8 cellular contexts compared by ENCODE assay signal in genomic region chr16:1812732-1813163, GRCh38. TPM values are rescaled to one million over a fixed set of nuclear protein-coding genes. Genes with fewer than 3 reads are reported as not detected.
DNase-seq lines count a peak whose midpoint lies in the region; ATAC-seq and TF ChIP-seq lines count a peak whose summit lies in the region.

No MANE protein-coding gene starts in this region.

- no peaks in the 10 kb centered on the region for H3K9me3 ChIP-seq in naive thymus-derived CD4-positive, alpha-beta T cell (ENCODE audit: control insufficient read depth in 2 of 3, low read length in 3 of 3)
- H3K9me3 ChIP-seq in suprapubic skin: no peaks in the 10 kb centered on the region

- H3K36me3 Mint-ChIP-seq in activated CD4-positive, alpha-beta memory T cell treated with anti-CD3 and anti-CD28 coated beads for 36 hours: peaks cover 15% of the 10 kb centered on the region
- peaks cover 23% of the 10 kb centered on the region for H3K36me3 Mint-ChIP-seq in endothelial cell (ENCODE audit: low read depth, unreplicated experiment)
- peaks cover 0 to 23% (median 10%) of the 10 kb centered on the region in 5 donors for H3K36me3 Mint-ChIP-seq in naive thymus-derived CD4-positive, alpha-beta T cell

- no peak for TF ChIP-seq POLR2A in suprapubic skin (IDR thresholded peaks at IDR 0.05)

- no peaks in the 10 kb centered on the region for H3K27me3 Mint-ChIP-seq in activated CD4-positive, alpha-beta memory T cell treated with anti-CD3 and anti-CD28 coated beads for 36 hours
- H3K27me3 Mint-ChIP-seq in endothelial cell (ENCODE audit: unreplicated experiment): no peaks in the 10 kb centered on the region
- no peaks in the 10 kb centered on the region for H3K27me3 Mint-ChIP-seq in naive thymus-derived CD4-positive, alpha-beta T cell

- H3K4me1 Mint-ChIP-seq in activated CD4-positive, alpha-beta memory T cell treated with anti-CD3 and anti-CD28 coated beads for 36 hours (ENCODE audit: low read depth): peaks cover 8% of the 10 kb centered on the region
- H3K4me1 Mint-ChIP-seq in endothelial cell (ENCODE audit: unreplicated experiment): no peaks in the 10 kb centered on the region
- peaks cover 5 to 14% (median 9%) of the 10 kb centered on the region in 7 donors for H3K4me1 Mint-ChIP-seq in naive thymus-derived CD4-positive, alpha-beta T cell

- no peaks in the 10 kb centered on the region for H3K9me3 Mint-ChIP-seq in activated CD4-positive, alpha-beta memory T cell treated with anti-CD3 and anti-CD28 coated beads for 36 hours
- no peaks in the 10 kb centered on the region for H3K9me3 Mint-ChIP-seq in endothelial cell (ENCODE audit: unreplicated experiment)
- no peaks in the 10 kb centered on the region for H3K9me3 Mint-ChIP-seq in naive thymus-derived CD4-positive, alpha-beta T cell

- H3K27ac Mint-ChIP-seq in activated CD4-positive, alpha-beta memory T cell treated with anti-CD3 and anti-CD28 coated beads for 36 hours: peak overlapping the region; percentile 1
- H3K27ac Mint-ChIP-seq in endothelial cell (ENCODE audit: unreplicated experiment): no peak overlapping the region
- H3K27ac Mint-ChIP-seq in naive thymus-derived CD4-positive, alpha-beta T cell: peak overlapping the region in 3 of 9 donors; percentile 10 to 57 (median 21)

- no peak overlapping the region for H3K4me3 Mint-ChIP-seq in activated CD4-positive, alpha-beta memory T cell treated with anti-CD3 and anti-CD28 coated beads for 36 hours
- no peak overlapping the region for H3K4me3 Mint-ChIP-seq in endothelial cell (ENCODE audit: unreplicated experiment)
- H3K4me3 Mint-ChIP-seq in naive thymus-derived CD4-positive, alpha-beta T cell: no peak overlapping the region

- CTCF ChIA-PET in activated CD4-positive, alpha-beta memory T cell treated with anti-CD3 and anti-CD28 coated beads for 36 hours (lab: Charles Lee): interaction anchor here (0.6 to 1.0 kb wide), 3 partner anchors 26 to 212 kb away, joined by 3 read pairs; partner anchors contain the start of gene NUBP2
- CTCF ChIA-PET in naive thymus-derived CD4-positive, alpha-beta T cell (lab: Charles Lee): interaction anchor here (0.6 kb wide), 1 partner anchor 392 kb away, joined by 4 read pairs; no protein-coding TSS in a partner anchor

- WGBS in suprapubic skin: 20% methylated on average over 15 of the region's 17 CpGs

- intact Hi-C loops in activated CD4-positive, alpha-beta memory T cell treated with anti-CD3 and anti-CD28 coated beads for 36 hours (cut with micrococcal nuclease): no loop called here
- intact Hi-C loops in naive thymus-derived CD4-positive, alpha-beta T cell (cut with micrococcal nuclease): loop anchor here (1.0 kb wide), 3 partner anchors 14 to 117 kb away; partner anchors contain the start of genes MRPS34 (in 2 of the 2) and HAGH (in 1 of the 2)

- ATAC-seq in naive thymus-derived CD4-positive, alpha-beta T cell: peak; percentile 85
- no peak for ATAC-seq in GM21529 (IDR thresholded peaks at IDR 0.05; ENCODE audit: unreplicated experiment)

- H3K4me3 ChIP-seq in naive thymus-derived CD4-positive, alpha-beta T cell (ENCODE audit: low read length): no peak overlapping the region
- no peak overlapping the region for H3K4me3 ChIP-seq in suprapubic skin

- TF ChIP-seq CTCF in GM12872 (IDR thresholded peaks at IDR 0.05; ENCODE audit: insufficient read depth, low read depth, low read length) (peak; percentile 29; the same call in 1 of the 3 replicates), endothelial cell (IDR thresholded peaks at IDR 0.05; ENCODE audit: unreplicated experiment) (peak; percentile 35), suprapubic skin (IDR thresholded peaks at IDR 0.05) (peak; percentile 13 to 32)

- DNase-seq in NCI-H2171 (lab: John Stamatoyannopoulos, UW): peak; percentile 58
- DNase-seq in activated CD4-positive, alpha-beta memory T cell treated with anti-CD3 and anti-CD28 coated beads for 36 hours: peak; percentile 78
- peak; percentile 52 for DNase-seq in endothelial cell (ENCODE audit: low spot score)
- DNase-seq in naive thymus-derived CD4-positive, alpha-beta T cell: peak in 8 of 9 donors; percentile 43 to 63 (median 52)
- DNase-seq in suprapubic skin (ENCODE audit: low spot score in 2 of 2): peak; percentile 70 to 82
- DNase-seq in NOMO-1 treated with dmso at 0.1 percent for 144 hours (lab: John Stamatoyannopoulos, UW; ENCODE audit: unreplicated experiment): no peak

- peaks cover 12 to 62% (median 14%) of the 10 kb centered on the region in 3 experiments for H3K36me3 ChIP-seq in naive thymus-derived CD4-positive, alpha-beta T cell (ENCODE audit: control insufficient read depth in 2 of 3, insufficient read depth in 3 of 3, low read length in 3 of 3)
- H3K36me3 ChIP-seq in suprapubic skin: peaks cover 62% of the 10 kb centered on the region

- no peak overlapping the region for H3K27ac ChIP-seq in naive thymus-derived CD4-positive, alpha-beta T cell (ENCODE audit: low read depth, low read length)
- H3K27ac ChIP-seq in suprapubic skin: no peak overlapping the region

- H3K27me3 ChIP-seq in naive thymus-derived CD4-positive, alpha-beta T cell (ENCODE audit: control insufficient read depth in 2 of 2, insufficient read depth in 2 of 2, low read length in 2 of 2): no peaks in the 10 kb centered on the region
- H3K27me3 ChIP-seq in suprapubic skin: no peaks in the 10 kb centered on the region

- no peaks in the 10 kb centered on the region for H3K4me1 ChIP-seq in naive thymus-derived CD4-positive, alpha-beta T cell (ENCODE audit: control insufficient read depth in 2 of 2, insufficient read depth in 2 of 2, low read length in 2 of 2)
- peaks cover 6% of the 10 kb centered on the region for H3K4me1 ChIP-seq in suprapubic skin

- no peak for TF ChIP-seq EP300 in suprapubic skin (IDR thresholded peaks at IDR 0.05)

- POLR2A ChIA-PET in activated CD4-positive, alpha-beta memory T cell treated with anti-CD3 and anti-CD28 coated beads for 36 hours (lab: Charles Lee): no interaction called here
- POLR2A ChIA-PET in naive thymus-derived CD4-positive, alpha-beta T cell (lab: Charles Lee): interaction anchor here (1.0 to 1.4 kb wide), 2 partner anchors 30 to 471 kb away, joined by 3 to 6 read pairs; partner anchors contain the start of genes NUBP2 and SPSB3

RNA-seq across cellular contexts. Expression of gene HAGH, which starts 13.9 kb away (rescaled TPM):
- 10 to 100 TPM; 45.1 to 46.2 TPM for total RNA-seq in activated CD4-positive, alpha-beta memory T cell treated with anti-CD3 and anti-CD28 coated beads for 36 hours
- 44.8 TPM for total RNA-seq in endothelial cell (ENCODE audit: unreplicated experiment)
- 10 to 100 TPM; 46.2 to 72.9 (median 48.9) TPM for total RNA-seq in naive thymus-derived CD4-positive, alpha-beta T cell
- polyA plus RNA-seq in naive thymus-derived CD4-positive, alpha-beta T cell: 10 to 100 TPM; 39.4 to 62.4 TPM
- total RNA-seq in suprapubic skin: 10 to 100 TPM; 49.8 to 66.6 (median 51.9) TPM

RNA-seq across cellular contexts. Expression of gene FAHD1, which starts 14.3 kb away (rescaled TPM):
- total RNA-seq in activated CD4-positive, alpha-beta memory T cell treated with anti-CD3 and anti-CD28 coated beads for 36 hours: 1 to 10 TPM; 8.5 to 8.8 TPM
- total RNA-seq in endothelial cell (ENCODE audit: unreplicated experiment) (23.1 TPM), suprapubic skin (10 to 100 TPM; 47.4 to 84.7 (median 49.1) TPM)
- total RNA-seq in naive thymus-derived CD4-positive, alpha-beta T cell: 10 to 100 TPM in 1 of 5 experiments, 1 to 10 TPM in 4; 7.8 to 12.9 (median 9.7) TPM
- 10 to 100 TPM; 27.5 to 28.6 TPM for polyA plus RNA-seq in naive thymus-derived CD4-positive, alpha-beta T cell

RNA-seq across cellular contexts. Expression of gene IGFALS, which starts 19.2 kb away (rescaled TPM):
- not detected for total RNA-seq in activated CD4-positive, alpha-beta memory T cell treated with anti-CD3 and anti-CD28 coated beads for 36 hours
- total RNA-seq in endothelial cell (ENCODE audit: unreplicated experiment) (not detected), suprapubic skin (1 to 10 TPM in 2 of 4 donors, under 1 TPM in 2; 0.42 to 2.4 (median 1.1) TPM)
- 1 to 10 TPM in 3 of 5 experiments, under 1 TPM in 2; 0.19 to 1.5 (median 1.1) TPM for total RNA-seq in naive thymus-derived CD4-positive, alpha-beta T cell
- under 1 TPM in 1 of 2 donors, not detected in 1; 0.40 TPM for polyA plus RNA-seq in naive thymus-derived CD4-positive, alpha-beta T cell

RNA-seq across cellular contexts. Expression of gene NUBP2, which starts 30.0 kb away (rescaled TPM):
- total RNA-seq in activated CD4-positive, alpha-beta memory T cell treated with anti-CD3 and anti-CD28 coated beads for 36 hours: 10 to 100 TPM; 45.9 to 48.0 TPM
- 49.8 TPM for total RNA-seq in endothelial cell (ENCODE audit: unreplicated experiment)
- total RNA-seq in naive thymus-derived CD4-positive, alpha-beta T cell: 10 to 100 TPM; 39.3 to 60.2 (median 48.6) TPM
- 10 to 100 TPM; 96.7 to 98.9 TPM for polyA plus RNA-seq in naive thymus-derived CD4-positive, alpha-beta T cell
- total RNA-seq in suprapubic skin: 100 to 1,000 TPM in 1 of 4 donors, 10 to 100 TPM in 3; 55.4 to 115 (median 90.8) TPM

RNA-seq across cellular contexts. Expression of gene SPSB3, which starts 30.4 kb away (rescaled TPM):
- 10 to 100 TPM; 21.2 to 21.8 TPM for total RNA-seq in activated CD4-positive, alpha-beta memory T cell treated with anti-CD3 and anti-CD28 coated beads for 36 hours
- total RNA-seq in endothelial cell (ENCODE audit: unreplicated experiment) (52.9 TPM), suprapubic skin (100 to 1,000 TPM; 124 to 205 (median 156) TPM)
- total RNA-seq in naive thymus-derived CD4-positive, alpha-beta T cell: 100 to 1,000 TPM in 2 of 5 experiments, 10 to 100 TPM in 3; 38.2 to 127 (median 72.3) TPM
- 10 to 100 TPM; 38.7 to 58.9 TPM for polyA plus RNA-seq in naive thymus-derived CD4-positive, alpha-beta T cell
